ENCODE assay signal across 27 cellular contexts in the genomic region with DNA sequence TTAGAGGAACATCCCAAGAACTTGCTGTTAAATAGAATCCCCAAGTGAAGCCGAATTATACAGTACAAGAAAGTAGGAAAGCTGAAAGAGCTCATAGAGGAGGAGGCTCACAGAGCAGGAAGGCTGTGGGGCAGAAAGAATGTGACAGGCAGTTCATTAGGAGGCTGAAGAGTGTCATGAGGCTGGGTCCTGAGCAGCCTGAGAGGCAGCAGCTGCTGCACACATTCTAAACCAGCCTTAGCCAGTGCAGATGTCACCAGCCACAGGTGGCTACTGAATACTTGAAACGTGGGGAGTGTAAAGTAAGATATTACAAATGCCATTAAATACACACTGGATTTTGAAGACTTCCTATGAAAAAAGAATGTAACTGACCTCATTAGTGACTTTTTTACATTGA.
DNase-seq lines count a peak whose midpoint lies in the region; ATAC-seq, FAIRE-seq and TF ChIP-seq lines count a peak whose summit lies in the region.
"Had no signal": no experiment of that assay in that cellular context is flagged by ENCODE, and none has a peak within 500 bp of the region (broad histone marks: within the 10 kb centered on the region; RNA-seq: fewer than 3 reads in every experiment).

No MANE protein-coding gene starts in this region.

- H3K27me3 ChIP-seq in MM.1S (replicated peaks; ENCODE audit: insufficient read depth, low read length): no peaks in the 10 kb centered on the region
- H3K27me3 ChIP-seq in HepG2 (ENCODE audit: control insufficient read depth in 1 of 2, insufficient read depth in 2 of 2, low read length in 2 of 2): no peaks in the 10 kb centered on the region
- H3K27me3 ChIP-seq: BLaER1 treated with 17β-estradiol and CSF1 and Interleukin-3, amounts not matched to agents 10 nM and 100 nM; gastrocnemius medialis; suprapubic skin had no signal

- FAIRE-seq in HepG2 (lab: Jason Lieb, UNC): no peak

- DNase-seq in MM.1S (peak; percentile 63), NCI-H2171 treated with DMSO at 0.1 percent for 48 hours (lab: John Stamatoyannopoulos, UW) (peak; percentile 91), RPMI8226 (peak; percentile 54), myocyte (ENCODE audit: low read depth) (peak; percentile 3), LoVo (ENCODE audit: low spot score) (no peak), HepG2 (ENCODE audit: low spot score) (no peak), substantia nigra (lab: John Stamatoyannopoulos, UW) (no peak)
- DNase-seq: activated CD4-positive, alpha-beta T cell treated with anti-CD3 and anti-CD28 coated beads, Interleukin-2, amount 10 ng/mL, durations not matched to agents 7 days and 5 days; activated naive CD8-positive, alpha-beta T cell treated with anti-CD3 and anti-CD28 coated beads for 36 hours; aorta; COR-L47; DND-41; gastrocnemius medialis; GF-D8; immature natural killer cell; left colon; NCI-H2029; nephron progenitor cell; stimulated activated naive CD4-positive, alpha-beta T cell; T-cell had no signal

- no peak overlapping the region for H3K4me3 ChIP-seq in MM.1S (ENCODE audit: low read length)
- H3K4me3 ChIP-seq in HepG2 (replicated peaks in 1 of 3; ENCODE audit: insufficient read depth in 1 of 3, low read depth in 2 of 3, low read length in 3 of 3): no peak overlapping the region
- H3K4me3 ChIP-seq: BLaER1 treated with 17β-estradiol and CSF1 and Interleukin-3, amounts not matched to agents 10 nM and 100 nM; gastrocnemius medialis; GM23338; smooth muscle cell; suprapubic skin had no signal

- TF ChIP-seq EP300 in HepG2 (IDR thresholded peaks at IDR 0.05; ENCODE audit: low read depth in 2 of 2, low read length in 2 of 2): no peak
- TF ChIP-seq EP300 in HepG2 (CRISPR knock-in tag; IDR thresholded peaks at IDR 0.05; ENCODE audit: borderline replicate concordance): no peak

- H3K27ac ChIP-seq in MM.1S (ENCODE audit: low read length) (no peak overlapping the region; the same call in 1 of the 2 replicates), HepG2 (ENCODE audit: extremely low read length, insufficient read depth, low read length) (no peak overlapping the region), substantia nigra (ENCODE audit: low read depth, low read length, poor library complexity, severe bottlenecking) (no peak overlapping the region)
- H3K27ac ChIP-seq: BLaER1 treated with 17β-estradiol and CSF1 and Interleukin-3, amounts not matched to agents 10 nM and 100 nM; gastrocnemius medialis; parathyroid adenoma; suprapubic skin had no signal

- CTCF ChIA-PET in HepG2 (lab: Yijun Ruan, JAX; ENCODE audit: low intra/inter-chr PET ratio, low total read pairs): no interaction called here

- no peaks in the 10 kb centered on the region for H4K20me1 ChIP-seq in MM.1S (ENCODE audit: insufficient read depth, low read length)
- H4K20me1 ChIP-seq in HepG2 (ENCODE audit: insufficient read depth, low read length): no peaks in the 10 kb centered on the region
- H4K20me1 ChIP-seq: BLaER1 treated with 17β-estradiol and CSF1 and Interleukin-3, amounts not matched to agents 10 nM and 100 nM had no signal

- no peaks in the 10 kb centered on the region for H3K9me2 ChIP-seq in MM.1S (replicated peaks; ENCODE audit: insufficient read depth, low read length)

- H3K9ac ChIP-seq in MM.1S (ENCODE audit: low read length): no peak overlapping the region
- no peak overlapping the region for H3K9ac ChIP-seq in HepG2 (ENCODE audit: insufficient read depth, low read depth, low read length)
- H3K9ac ChIP-seq: BLaER1 treated with 17β-estradiol and CSF1 and Interleukin-3, amounts not matched to agents 10 nM and 100 nM; parathyroid adenoma had no signal

- intact Hi-C loops in HepG2 (cut with micrococcal nuclease; ENCODE audit: unreplicated experiment): no loop called here

- no peaks in the 10 kb centered on the region for H3K9me3 ChIP-seq in MM.1S (replicated peaks; ENCODE audit: insufficient read depth, low read length)
- peaks cover 12% of the 10 kb centered on the region; the same call in 1 of the 2 replicates for H3K9me3 ChIP-seq in HepG2 (ENCODE audit: low read length)
- H3K9me3 ChIP-seq: gastrocnemius medialis, suprapubic skin had no signal

- no peak for TF ChIP-seq RAD21 in HepG2 (CRISPR knock-in tag; IDR thresholded peaks at IDR 0.05)

- H3K36me3 ChIP-seq in MM.1S (replicated peaks; ENCODE audit: insufficient read depth, low read length) (no peaks in the 10 kb centered on the region), HepG2 (replicated peaks in 1 of 2; ENCODE audit: control insufficient read depth in 1 of 2, insufficient read depth in 2 of 2, low read length in 2 of 2) (no peaks in the 10 kb centered on the region)
- H3K36me3 ChIP-seq: BLaER1 treated with 17β-estradiol and CSF1 and Interleukin-3, amounts not matched to agents 10 nM and 100 nM; gastrocnemius medialis; suprapubic skin had no signal

- in situ Hi-C loops in HepG2 (cut with HindIII; ENCODE audit: extremely low pct_ligation_motif_present, low pct_unique_long_range_greater_than_20kb): no loop called here

- no peak for TF ChIP-seq POLR2A in HepG2 (IDR thresholded peaks at IDR 0.05; ENCODE audit: insufficient read depth in 1 of 2, low read depth in 2 of 2, low read length in 2 of 2)

- BruUV-seq in HepG2 (replicated peaks; lab: Mats Ljungman, UMichigan): no TSS peak

- POLR2A ChIA-PET in HepG2 (lab: Yijun Ruan, JAX): no interaction called here

- ATAC-seq in GM19455 (IDR thresholded peaks at IDR 0.05; ENCODE audit: unreplicated experiment) (no peak), HepG2 (no peak)
- ATAC-seq: gastrocnemius medialis, GM23338, left colon, T-cell, WTC11 had no signal

- H3F3A ChIP-seq in MM.1S (ENCODE audit: insufficient read depth, low read length): no peaks in the 10 kb centered on the region

- 0 out of 2 replicates have a peak, but pooled peaks cover 3% of the 10 kb centered on the region for H3K4me1 ChIP-seq in MM.1S (ENCODE audit: low read length)
- no peaks in the 10 kb centered on the region for H3K4me1 ChIP-seq in HepG2 (ENCODE audit: insufficient read depth, low read length)
- H3K4me1 ChIP-seq: gastrocnemius medialis, parathyroid adenoma, suprapubic skin had no signal

- TF ChIP-seq CTCF in MM.1S (IDR thresholded peaks at IDR 0.05; ENCODE audit: low read length) (no peak), HepG2 (CRISPR knock-in tag; IDR thresholded peaks at IDR 0.05) (no peak)

- WGBS in HepG2 (ENCODE audit: low lambda C conversion rate): 1% methylated on average over 2 of the region's 2 CpGs

- H2AFZ ChIP-seq in MM.1S (ENCODE audit: low read length): no peak overlapping the region
- H2AFZ ChIP-seq in HepG2 (ENCODE audit: low read length): no peak overlapping the region
- H2AFZ ChIP-seq: parathyroid adenoma had no signal

- H3K4me2 ChIP-seq in MM.1S (ENCODE audit: low read depth, low read length) (no peak overlapping the region), HepG2 (ENCODE audit: low read depth, low read length) (no peak overlapping the region)
- H3K4me2 ChIP-seq: GM23338, smooth muscle cell had no signal

- H3K79me2 ChIP-seq in MM.1S (ENCODE audit: low read length): no peaks in the 10 kb centered on the region
- no peaks in the 10 kb centered on the region for H3K79me2 ChIP-seq in HepG2 (ENCODE audit: insufficient read depth, low read length)
- H3K79me2 ChIP-seq: parathyroid adenoma had no signal

TF ChIP-seq in HepG2, 621 proteins besides CTCF, POLR2A, EP300 and RAD21 (continues in another document):
- no peak for TF ChIP-seq RNF219 (CRISPR knock-in tag; IDR thresholded peaks at IDR 0.05)
- no peak for TF ChIP-seq ZNF616 (CRISPR knock-in tag; IDR thresholded peaks at IDR 0.05; ENCODE audit: low read depth)
- TF ChIP-seq GLI4 (CRISPR knock-in tag; IDR thresholded peaks at IDR 0.05; ENCODE audit: borderline replicate concordance): no peak
- TF ChIP-seq ZMYM3 (CRISPR knock-in tag; IDR thresholded peaks at IDR 0.05): no peak
- TF ChIP-seq ZNF205 (CRISPR knock-in tag; IDR thresholded peaks at IDR 0.05): no peak
- TF ChIP-seq, protein P1, sequence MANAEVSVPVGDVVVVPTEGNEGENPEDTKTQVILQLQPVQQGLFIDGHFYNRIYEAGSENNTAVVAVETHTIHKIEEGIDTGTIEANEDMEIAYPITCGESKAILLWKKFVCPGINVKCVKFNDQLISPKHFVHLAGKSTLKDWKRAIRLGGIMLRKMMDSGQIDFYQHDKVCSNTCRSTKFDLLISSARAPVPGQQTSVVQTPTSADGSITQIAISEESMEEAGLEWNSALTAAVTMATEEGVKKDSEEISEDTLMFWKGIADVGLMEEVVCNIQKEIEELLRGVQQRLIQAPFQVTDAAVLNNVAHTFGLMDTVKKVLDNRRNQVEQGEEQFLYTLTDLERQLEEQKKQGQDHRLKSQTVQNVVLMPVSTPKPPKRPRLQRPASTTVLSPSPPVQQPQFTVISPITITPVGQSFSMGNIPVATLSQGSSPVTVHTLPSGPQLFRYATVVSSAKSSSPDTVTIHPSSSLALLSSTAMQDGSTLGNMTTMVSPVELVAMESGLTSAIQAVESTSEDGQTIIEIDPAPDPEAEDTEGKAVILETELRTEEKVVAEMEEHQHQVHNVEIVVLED (CRISPR knock-in tag; IDR thresholded peaks at IDR 0.05; ENCODE audit: borderline replicate concordance): no peak
- no peak for TF ChIP-seq ZNF260 (CRISPR knock-in tag; IDR thresholded peaks at IDR 0.05; ENCODE audit: borderline replicate concordance, low read depth)

Comparison
In these comparisons a context has a peak if more than half of its experiments do, and no peak if none do; other contexts are left out.
1. DNase-seq: peak in MM.1S (single experiment), NCI-H2171 treated with DMSO at 0.1 percent for 48 hours (single experiment), RPMI8226 (single experiment) and myocyte (single experiment); none in LoVo (single experiment), HepG2 (single experiment) and substantia nigra (0 of 49).